8 cellular contexts compared by ENCODE assay signal in the genomic region with DNA sequence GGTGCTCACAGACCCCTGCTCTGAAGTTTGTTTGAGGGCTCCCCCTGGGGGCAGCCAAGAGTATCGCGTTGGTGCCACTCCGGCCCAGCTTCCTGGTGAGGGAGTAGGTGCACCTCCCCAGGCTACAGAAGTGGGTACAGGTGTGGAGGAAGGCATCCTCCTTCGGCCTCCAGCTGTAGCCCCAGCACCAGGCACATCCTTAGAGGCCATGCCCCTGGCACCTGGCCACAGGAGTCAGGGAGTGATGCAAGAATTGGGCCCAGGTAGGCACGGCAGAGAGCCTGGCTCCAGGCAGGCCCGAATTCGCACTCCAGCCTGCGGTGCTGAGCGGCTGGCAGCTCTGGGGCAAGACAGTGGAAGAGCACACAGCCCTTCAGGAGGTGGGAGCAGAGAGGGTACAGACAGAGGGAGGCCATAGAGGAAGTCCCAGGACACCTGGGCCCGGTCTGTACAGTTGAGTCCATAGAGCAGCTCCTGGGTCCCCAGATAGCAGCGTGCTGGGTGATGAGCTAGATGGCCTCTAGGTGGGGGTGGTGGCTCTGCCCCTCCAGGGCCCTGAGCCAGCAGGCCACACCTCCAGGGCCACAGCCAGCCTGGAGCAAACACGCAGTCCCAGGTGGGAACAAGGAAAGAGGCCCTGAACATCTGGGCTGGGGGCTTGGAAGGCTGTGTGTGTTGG. TPM values are rescaled to one million over a fixed set of nuclear protein-coding genes. Genes with fewer than 3 reads are reported as not detected.
DNase-seq lines count a peak whose midpoint lies in the region; ATAC-seq lines count a peak whose summit lies in the region.

No MANE protein-coding gene starts in this region.

- POLR2A ChIA-PET in activated CD4-positive, alpha-beta T cell treated with anti-CD3 and anti-CD28 coated beads for 36 hours (lab: Charles Lee) = interaction anchor here (0.6 to 1.7 kb wide), 3 partner anchors 28 to 1145 kb away, joined by 3 to 5 read pairs (median 4); no protein-coding TSS in a partner anchor

- peak overlapping the region; percentile 28 for H3K4me3 Mint-ChIP-seq in activated CD4-positive, alpha-beta T cell treated with anti-CD3 and anti-CD28 coated beads for 36 hours

- peak overlapping the region; percentile 55 for H3K27ac Mint-ChIP-seq in activated CD4-positive, alpha-beta T cell treated with anti-CD3 and anti-CD28 coated beads for 36 hours

- peak; percentile 73 for DNase-seq in DMS153 treated with DMSO at 0.1 percent for 48 hours (lab: John Stamatoyannopoulos, UW; ENCODE audit: unreplicated experiment)
- DNase-seq in NCI-H69 (lab: John Stamatoyannopoulos, UW) = peak; percentile 88
- DNase-seq in activated CD4-positive, alpha-beta T cell treated with anti-CD3 and anti-CD28 coated beads for 36 hours = peak; percentile 92
- peak; percentile 79 for DNase-seq in cerebellar cortex (ENCODE audit: low spot score)
- DNase-seq in left lobe of liver (ENCODE audit: low spot score) = peak; percentile 86
- peak; percentile 70 to 83 (median 72) for DNase-seq in stimulated activated CD4-positive, alpha-beta T cell treated with anti-CD3 and anti-CD28 coated beads, TNF-alpha, amount 100 ng/mL, for 24 hours (ENCODE audit: low read depth in 3 of 3)
- no peak for DNase-seq in amniotic stem cell (lab: John Stamatoyannopoulos, UW)

- peaks cover 9% of the 10 kb centered on the region for H3K4me1 Mint-ChIP-seq in activated CD4-positive, alpha-beta T cell treated with anti-CD3 and anti-CD28 coated beads for 36 hours

- no peaks in the 10 kb centered on the region for H3K27me3 Mint-ChIP-seq in activated CD4-positive, alpha-beta T cell treated with anti-CD3 and anti-CD28 coated beads for 36 hours

- CTCF ChIA-PET in activated CD4-positive, alpha-beta T cell treated with anti-CD3 and anti-CD28 coated beads for 36 hours (lab: Charles Lee) = interaction anchor here (0.6 to 4.8 kb wide), 22 partner anchors 8 to 290 kb away, joined by 3 to 43 read pairs (median 6); a partner anchor contains a TSS

- peak; percentile 30 for ATAC-seq in HG02973 (IDR thresholded peaks at IDR 0.05; ENCODE audit: unreplicated experiment)
- ATAC-seq in activated CD4-positive, alpha-beta T cell treated with anti-CD3 and anti-CD28 coated beads for 36 hours = peak; percentile 71
- ATAC-seq in left lobe of liver = peak; percentile 78

- H3K9me3 Mint-ChIP-seq in activated CD4-positive, alpha-beta T cell treated with anti-CD3 and anti-CD28 coated beads for 36 hours (ENCODE audit: low read depth) = no peaks in the 10 kb centered on the region

- intact Hi-C loops in activated CD4-positive, alpha-beta T cell treated with anti-CD3 and anti-CD28 coated beads for 36 hours (cut with DNase I, micrococcal nuclease) = loop anchor here (1.0 to 10.0 kb wide), 4 partner anchors 19 to 283 kb away; a partner anchor contains a TSS

- peaks cover 2% of the 10 kb centered on the region for H3K36me3 Mint-ChIP-seq in activated CD4-positive, alpha-beta T cell treated with anti-CD3 and anti-CD28 coated beads for 36 hours (ENCODE audit: low read depth)

RNA-seq across cellular contexts. Expression of a gene that starts 2.4 kb away (rescaled TPM):
- total RNA-seq in activated CD4-positive, alpha-beta T cell treated with anti-CD3 and anti-CD28 coated beads for 36 hours = 1 to 10 TPM; 6.4 to 8.8 TPM
- 0.15 TPM for total RNA-seq in left lobe of liver

RNA-seq across cellular contexts. Expression of a gene that starts 9.3 kb away (rescaled TPM):
- 10 to 100 TPM; 12.5 to 14.4 TPM for total RNA-seq in activated CD4-positive, alpha-beta T cell treated with anti-CD3 and anti-CD28 coated beads for 36 hours
- 1.8 TPM for total RNA-seq in left lobe of liver

RNA-seq across cellular contexts. Expression of a gene that starts 14.1 kb away (rescaled TPM):
- under 1 TPM in 1 of 2 experiments, not detected in 1; 0.19 TPM for total RNA-seq in activated CD4-positive, alpha-beta T cell treated with anti-CD3 and anti-CD28 coated beads for 36 hours
- total RNA-seq in left lobe of liver = 1.7 TPM

RNA-seq across cellular contexts. Expression of a gene that starts 18.8 kb away (rescaled TPM):
- total RNA-seq in activated CD4-positive, alpha-beta T cell treated with anti-CD3 and anti-CD28 coated beads for 36 hours = 10 to 100 TPM; 21.6 to 26.7 TPM
- 27.4 TPM for total RNA-seq in left lobe of liver

RNA-seq across cellular contexts. Expression of a gene that starts 22.0 kb away (rescaled TPM):
- 10 to 100 TPM; 21.0 to 23.1 TPM for total RNA-seq in activated CD4-positive, alpha-beta T cell treated with anti-CD3 and anti-CD28 coated beads for 36 hours
- total RNA-seq in left lobe of liver = 16.6 TPM
